ENCODE assay signal across 8 cellular contexts in the genomic region with DNA sequence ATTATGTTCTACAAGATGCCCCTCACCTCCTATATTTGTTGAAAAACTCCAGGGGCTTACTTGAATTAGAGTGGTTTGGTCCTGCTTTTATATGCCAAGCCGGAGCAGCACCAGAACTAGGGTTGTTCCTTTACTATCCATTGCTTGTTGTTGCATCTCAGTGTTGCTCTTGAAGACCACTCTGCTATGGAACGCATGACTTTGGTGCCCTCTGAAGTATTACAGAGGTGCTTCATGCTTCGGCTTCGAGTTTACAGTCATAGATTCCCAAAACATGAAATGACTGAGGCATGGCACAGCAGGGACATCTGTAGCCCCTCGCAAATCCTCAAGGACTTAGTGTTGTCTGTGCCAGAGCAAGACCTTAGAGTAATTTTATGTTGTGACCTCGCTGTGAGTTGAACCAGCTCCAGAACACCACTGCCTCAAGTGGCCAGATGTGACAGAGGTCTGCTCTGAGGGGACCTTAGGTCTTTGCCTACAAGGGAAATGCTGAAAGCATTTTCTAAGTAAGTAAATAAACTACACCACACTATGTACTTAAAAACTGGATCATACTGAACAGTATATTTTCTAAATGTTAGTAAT.
DNase-seq lines count a peak whose midpoint lies in the region; ATAC-seq and TF ChIP-seq lines count a peak whose summit lies in the region.

No MANE protein-coding gene starts in this region.

- H3K4me3 ChIP-seq in RWPE2 (ENCODE audit: severe bottlenecking) (no peak overlapping the region), psoas muscle (no peak overlapping the region)

- no peaks in the 10 kb centered on the region for H3K4me1 ChIP-seq in RWPE2 (ENCODE audit: insufficient read depth, poor library complexity, severe bottlenecking)
- H3K4me1 ChIP-seq in psoas muscle: no peaks in the 10 kb centered on the region

- peaks cover 7% of the 10 kb centered on the region for H3K27me3 Mint-ChIP-seq in memory B cell

- H3K36me3 ChIP-seq in RWPE2 (ENCODE audit: low read depth): no peaks in the 10 kb centered on the region
- H3K36me3 ChIP-seq in psoas muscle (ENCODE audit: insufficient read depth in 1 of 2, low read depth in 1 of 2): no peaks in the 10 kb centered on the region

- DNase-seq in NCI-H146 (lab: John Stamatoyannopoulos, UW) (peak; percentile 35), NCI-H146 treated with DMSO at 0.1 percent for 48 hours (lab: John Stamatoyannopoulos, UW; ENCODE audit: unreplicated experiment) (no peak), HEK293T (ENCODE audit: extremely low spot score) (peak; percentile 50), RWPE2 (ENCODE audit: low spot score) (no peak), memory B cell (ENCODE audit: low spot score in 2 of 2) (peak in 1 of 2 donors; percentile 11), cortex of kidney (lab: John Stamatoyannopoulos, UW) (no peak), psoas muscle (no peak)
- DNase-seq in activated CD4-positive, CD25-positive, alpha-beta regulatory T cell treated with anti-CD3 and anti-CD28 coated beads, Interleukin-2, amount 50 U/mL, for 72 hours: no peak

- peaks cover 14% of the 10 kb centered on the region for H3K4me1 Mint-ChIP-seq in memory B cell

- H3K9me3 Mint-ChIP-seq in memory B cell: no peaks in the 10 kb centered on the region

- WGBS in psoas muscle, 3 donors: 75 to 76% (median 76%) methylated on average over 6 of the region's 6 CpGs

- H3K27me3 ChIP-seq in RWPE2 (ENCODE audit: insufficient read depth, poor library complexity, severe bottlenecking): no peaks in the 10 kb centered on the region
- H3K27me3 ChIP-seq in psoas muscle (ENCODE audit: insufficient read depth in 3 of 3, low read length in 2 of 3): peaks cover 0 to 13% (median 1%) of the 10 kb centered on the region in 3 donors

- CTCF ChIA-PET in HEK293T (lab: Yijun Ruan, JAX): interaction anchor here (1.5 to 2.3 kb wide), 2 partner anchors 13 to 42 kb away, joined by 3 to 7 read pairs; no protein-coding TSS in a partner anchor

- H3K27ac ChIP-seq in RWPE2 (ENCODE audit: poor library complexity, severe bottlenecking) (no peak overlapping the region), psoas muscle (no peak overlapping the region)

- H3K36me3 Mint-ChIP-seq in memory B cell: no peaks in the 10 kb centered on the region

- no peak overlapping the region for H3K27ac Mint-ChIP-seq in memory B cell

- ATAC-seq in RWPE2 (ENCODE audit: low read depth) (peak; percentile 38; the same call in 1 of the 3 replicates), memory B cell (ENCODE audit: low read depth) (peak; percentile 68), psoas muscle (no peak)

- no peak overlapping the region for H3K4me3 Mint-ChIP-seq in memory B cell

- intact Hi-C loops in psoas muscle (cut with DNase I): no loop called here

- H3K9me3 ChIP-seq in RWPE2 (ENCODE audit: severe bottlenecking) (no peaks in the 10 kb centered on the region), psoas muscle (no peaks in the 10 kb centered on the region)

- TF ChIP-seq CTCF in RWPE2 (IDR thresholded peaks at IDR 0.05; ENCODE audit: poor library complexity, severe bottlenecking) (peak; percentile 37), psoas muscle (IDR thresholded peaks at IDR 0.05) (no peak)

- POLR2A ChIA-PET in HEK293T (lab: Yijun Ruan, JAX): no interaction called here

TF ChIP-seq in HEK293T, 16 proteins besides CTCF, POLR2A, EP300 and RAD21:
- TF ChIP-seq FOXM1 (IDR thresholded peaks at IDR 0.05; ENCODE audit: borderline replicate concordance): no peak
- TF ChIP-seq ZNF384 (IDR thresholded peaks at IDR 0.05): no peak
- TF ChIP-seq HDGF (IDR thresholded peaks at IDR 0.05; ENCODE audit: borderline replicate concordance): no peak
- no peak for TF ChIP-seq ELF4 (IDR thresholded peaks at IDR 0.05)
- no peak for TF ChIP-seq CTBP1 (IDR thresholded peaks at IDR 0.05; ENCODE audit: borderline replicate concordance)
- TF ChIP-seq, protein P1, sequence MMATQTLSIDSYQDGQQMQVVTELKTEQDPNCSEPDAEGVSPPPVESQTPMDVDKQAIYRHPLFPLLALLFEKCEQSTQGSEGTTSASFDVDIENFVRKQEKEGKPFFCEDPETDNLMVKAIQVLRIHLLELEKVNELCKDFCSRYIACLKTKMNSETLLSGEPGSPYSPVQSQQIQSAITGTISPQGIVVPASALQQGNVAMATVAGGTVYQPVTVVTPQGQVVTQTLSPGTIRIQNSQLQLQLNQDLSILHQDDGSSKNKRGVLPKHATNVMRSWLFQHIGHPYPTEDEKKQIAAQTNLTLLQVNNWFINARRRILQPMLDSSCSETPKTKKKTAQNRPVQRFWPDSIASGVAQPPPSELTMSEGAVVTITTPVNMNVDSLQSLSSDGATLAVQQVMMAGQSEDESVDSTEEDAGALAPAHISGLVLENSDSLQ (IDR thresholded peaks at IDR 0.05): no peak
- no peak for TF ChIP-seq BHLHE40 (IDR thresholded peaks at IDR 0.05; ENCODE audit: borderline replicate concordance)
- TF ChIP-seq SUZ12 (IDR thresholded peaks at IDR 0.05): no peak
- TF ChIP-seq SP1 (IDR thresholded peaks at IDR 0.05): no peak
- TF ChIP-seq TARDBP (IDR thresholded peaks at IDR 0.05): no peak
- no peak for TF ChIP-seq ARNT (IDR thresholded peaks at IDR 0.05)
- TF ChIP-seq NFRKB (IDR thresholded peaks at IDR 0.05): no peak
- no peak for TF ChIP-seq FOXA1 (IDR thresholded peaks at IDR 0.05)
- TF ChIP-seq L3MBTL2 (conservative IDR thresholded peaks at IDR 0.05): no peak
- TF ChIP-seq FOXK2 (IDR thresholded peaks at IDR 0.05): no peak
- TF ChIP-seq LEF1 (IDR thresholded peaks at IDR 0.05; ENCODE audit: borderline replicate concordance): no peak

Comparison
In these comparisons a context has a peak if more than half of its experiments do, and no peak if none do; other contexts are left out.
1. DNase-seq: peak in NCI-H146 (single experiment) and HEK293T (single experiment); none in NCI-H146 treated with DMSO at 0.1 percent for 48 hours (single experiment), RWPE2 (single experiment), cortex of kidney (single experiment), activated CD4-positive, CD25-positive, alpha-beta regulatory T cell treated with anti-CD3 and anti-CD28 coated beads, Interleukin-2, amount 50 U/mL, for 72 hours (single experiment) and psoas muscle (0 of 2).
2. ATAC-seq: peak in RWPE2 (single experiment) and memory B cell (single experiment); none in psoas muscle (0 of 4).